Comparison of ENCODE assay signal across 21 cellular contexts in genomic region chr5:10539685-10539998, GRCh38. TPM values are rescaled to one million over a fixed set of nuclear protein-coding genes. Genes with fewer than 3 reads are reported as not detected.
DNase-seq lines count a peak whose midpoint lies in the region; FAIRE-seq and TF ChIP-seq lines count a peak whose summit lies in the region.
"Had no signal": no experiment of that assay in that cellular context is flagged by ENCODE, and none has a peak within 500 bp of the region (broad histone marks: within the 10 kb centered on the region; RNA-seq: fewer than 3 reads in every experiment).

No MANE protein-coding gene starts in this region.

- H4K20me1 ChIP-seq in astrocyte (ENCODE audit: insufficient read depth, low read length): no peaks in the 10 kb centered on the region

- FAIRE-seq in astrocyte (lab: Jason Lieb, UNC) (no peak), frontal cortex (lab: Jason Lieb, UNC) (no peak)
- FAIRE-seq: HepG2 had no signal

- peaks cover 3% of the 10 kb centered on the region for H3K4me1 ChIP-seq in astrocyte (ENCODE audit: insufficient read depth, low read length)
- no peaks in the 10 kb centered on the region for H3K4me1 ChIP-seq in thymus (ENCODE audit: control insufficient read depth, insufficient read depth, low read length)
- H3K4me1 ChIP-seq: thyroid gland had no signal

- no peak overlapping the region for H3K9ac ChIP-seq in astrocyte (ENCODE audit: low read length)
- H3K9ac ChIP-seq: parathyroid adenoma had no signal

- no peaks in the 10 kb centered on the region for H3K36me3 ChIP-seq in astrocyte (ENCODE audit: insufficient read depth, low read length)
- no peaks in the 10 kb centered on the region for H3K36me3 ChIP-seq in thymus (ENCODE audit: control insufficient read depth, insufficient read depth)
- H3K36me3 ChIP-seq: thyroid gland had no signal

- DNase-seq in GM04503 (ENCODE audit: low read depth) (peak; percentile 53), astrocyte (ENCODE audit: low read depth) (peak; percentile 36), fibroblast of the aortic adventitia (ENCODE audit: low read depth) (peak; percentile 48), NCI-H2227 (lab: John Stamatoyannopoulos, UW; ENCODE audit: unreplicated experiment) (no peak), frontal cortex (ENCODE audit: low spot score in 2 of 2) (no peak), activated gamma-delta T cell (lab: John Stamatoyannopoulos, UW) (no peak)
- DNase-seq: activated naive CD4-positive, alpha-beta T cell; AML-193; amniotic stem cell; DMS79 treated with DMSO at 0.1 percent for 48 hours; HCEC 1CT; midbrain; NCI-H146; SHP77; T-cell; thyroid gland had no signal

- peaks cover 17% of the 10 kb centered on the region for H3K4me1 Mint-ChIP-seq in astrocyte (ENCODE audit: low read depth, unreplicated experiment)

- H3K27me3 ChIP-seq in astrocyte (ENCODE audit: insufficient read depth, low read length) (no peaks in the 10 kb centered on the region), thymus (ENCODE audit: control insufficient read depth, insufficient read depth) (no peaks in the 10 kb centered on the region)
- H3K27me3 ChIP-seq: thyroid gland had no signal

- H3K27me3 Mint-ChIP-seq in astrocyte (ENCODE audit: low read depth, unreplicated experiment): peaks cover 11% of the 10 kb centered on the region

- peak overlapping the region; percentile 15 for H3K4me2 ChIP-seq in astrocyte (ENCODE audit: low read length)

- H3K36me3 Mint-ChIP-seq in astrocyte (ENCODE audit: low read depth, unreplicated experiment): peaks cover 3% of the 10 kb centered on the region
- H3K36me3 Mint-ChIP-seq: natural killer cell treated with Interleukin-12 subunit alpha and Interleukin-12 subunit beta and Interleukin-15 and Interleukin-18, amount 100 ng/mL, for 72 hours; stimulated activated effector memory CD8-positive, alpha-beta T cell treated with anti-CD3 and anti-CD28 coated beads, Interleukin-12 subunit alpha, Interleukin-12 subunit beta, amount 100 ng/mL, for 72 hours; T-cell had no signal

- WGBS in thymus: 84% methylated on average over 3 of the region's 3 CpGs

- no peak overlapping the region for H3K4me3 Mint-ChIP-seq in astrocyte (ENCODE audit: unreplicated experiment)
- H3K4me3 Mint-ChIP-seq: natural killer cell treated with Interleukin-12 subunit alpha and Interleukin-12 subunit beta and Interleukin-15 and Interleukin-18, amount 100 ng/mL, for 72 hours; stimulated activated effector memory CD8-positive, alpha-beta T cell treated with anti-CD3 and anti-CD28 coated beads, Interleukin-12 subunit alpha, Interleukin-12 subunit beta, amount 100 ng/mL, for 72 hours; T-cell had no signal

- no peaks in the 10 kb centered on the region for H3K79me2 ChIP-seq in astrocyte (ENCODE audit: insufficient read depth, low read length)
- H3K79me2 ChIP-seq: parathyroid adenoma had no signal

- H3K9me3 ChIP-seq in astrocyte (ENCODE audit: insufficient read depth, low read depth, low read length): no peaks in the 10 kb centered on the region
- H3K9me3 ChIP-seq in thymus (ENCODE audit: control insufficient read depth): no peaks in the 10 kb centered on the region
- H3K9me3 ChIP-seq: thyroid gland had no signal

- TF ChIP-seq CTCF in astrocyte (IDR thresholded peaks at IDR 0.05; ENCODE audit: insufficient read depth, low read depth, low read length) (no peak), fibroblast of the aortic adventitia (IDR thresholded peaks at IDR 0.05; ENCODE audit: insufficient read depth, low read length) (no peak)

- no peaks in the 10 kb centered on the region for H3K9me3 Mint-ChIP-seq in astrocyte (ENCODE audit: unreplicated experiment)
- H3K9me3 Mint-ChIP-seq: natural killer cell treated with Interleukin-12 subunit alpha and Interleukin-12 subunit beta and Interleukin-15 and Interleukin-18, amount 100 ng/mL, for 72 hours; stimulated activated effector memory CD8-positive, alpha-beta T cell treated with anti-CD3 and anti-CD28 coated beads, Interleukin-12 subunit alpha, Interleukin-12 subunit beta, amount 100 ng/mL, for 72 hours; T-cell had no signal

- H2AFZ ChIP-seq in astrocyte (ENCODE audit: low read depth, low read length): no peak overlapping the region
- H2AFZ ChIP-seq: parathyroid adenoma had no signal

- H3K27ac ChIP-seq in astrocyte (ENCODE audit: low read depth, low read length) (no peak overlapping the region), thymus (ENCODE audit: low read depth) (peak overlapping the region; percentile 4)
- H3K27ac ChIP-seq: parathyroid adenoma, thyroid gland had no signal

- H3K4me3 ChIP-seq in astrocyte (ENCODE audit: insufficient read depth, low read depth, low read length) (no peak overlapping the region), fibroblast of the aortic adventitia (ENCODE audit: low read depth, low read length) (no peak overlapping the region), thymus (ENCODE audit: low read length) (no peak overlapping the region)
- H3K4me3 ChIP-seq: thyroid gland had no signal

- no peak overlapping the region for H3K27ac Mint-ChIP-seq in astrocyte (ENCODE audit: unreplicated experiment)
- H3K27ac Mint-ChIP-seq: natural killer cell treated with Interleukin-12 subunit alpha and Interleukin-12 subunit beta and Interleukin-15 and Interleukin-18, amount 100 ng/mL, for 72 hours; stimulated activated effector memory CD8-positive, alpha-beta T cell treated with anti-CD3 and anti-CD28 coated beads, Interleukin-12 subunit alpha, Interleukin-12 subunit beta, amount 100 ng/mL, for 72 hours had no signal

RNA-seq across cellular contexts. Expression of gene ANKRD33B, which starts 24.2 kb away (rescaled TPM):
- total RNA-seq in astrocyte (13.5 and 22.7 TPM in 2 replicates), fibroblast of the aortic adventitia (ENCODE audit: low replicate concordance) (8.3 and 11.3 TPM in 2 replicates), frontal cortex (1.6 TPM)
- polyA plus RNA-seq in thymus: 4.5 TPM
- polyA plus RNA-seq: HepG2 had no signal

Comparison
In these comparisons a context has a peak if more than half of its experiments do, and no peak if none do; other contexts are left out.
1. DNase-seq: peak in GM04503 (single experiment), astrocyte (single experiment) and fibroblast of the aortic adventitia (single experiment); none in NCI-H2227 (single experiment), frontal cortex (0 of 2) and activated gamma-delta T cell (single experiment).